15 cellular contexts compared by ENCODE assay signal in genomic region chr22:42844756-42845155, GRCh38. TPM values are rescaled to one million over a fixed set of nuclear protein-coding genes. Genes with fewer than 3 reads are reported as not detected.
DNase-seq lines count a peak whose midpoint lies in the region; ATAC-seq, FAIRE-seq and TF ChIP-seq lines count a peak whose summit lies in the region.
"Had no signal": no experiment of that assay in that cellular context is flagged by ENCODE, and none has a peak within 500 bp of the region (broad histone marks: within the 10 kb centered on the region; RNA-seq: fewer than 3 reads in every experiment).

No MANE protein-coding gene starts in this region.

- no peaks in the 10 kb centered on the region for H3K9me2 ChIP-seq in PC-9 (ENCODE audit: insufficient read depth)

- POLR2A ChIA-PET in PC-9 (lab: Charles Lee; ENCODE audit: unreplicated experiment) = interaction anchor here (0.8 kb wide), 1 partner anchor 723 kb away, joined by 7 read pairs; no protein-coding TSS in a partner anchor
- POLR2A ChIA-PET in activated CD4-positive, alpha-beta T cell treated with anti-CD3 and anti-CD28 coated beads, Interleukin-2, amount 10 ng/mL, durations not matched to agents 7 days and 5 days (lab: Charles Lee) = no interaction called here

- H3K79me2 ChIP-seq in PC-9 (ENCODE audit: low read depth) = peaks cover 13% of the 10 kb centered on the region; the same call in 1 of the 2 replicates

- H3K36me3 Mint-ChIP-seq in activated CD4-positive, alpha-beta T cell treated with anti-CD3 and anti-CD28 coated beads, Interleukin-2, amount 10 ng/mL, durations not matched to agents 7 days and 5 days (ENCODE audit: low read depth) = peaks cover 22% of the 10 kb centered on the region

- peak; percentile 66 for FAIRE-seq in endometrium (lab: Jason Lieb, UNC)
- FAIRE-seq in pancreas (lab: Jason Lieb, UNC) = no peak

- no peak overlapping the region for H3K4me3 ChIP-seq in PC-9
- H3K4me3 ChIP-seq in pancreas = no peak overlapping the region
- H3K4me3 ChIP-seq in left lung = no peak overlapping the region
- H3K4me3 ChIP-seq: BLaER1 treated with 17β-estradiol and CSF1 and Interleukin-3, amounts not matched to agents 10 nM and 100 nM had no signal

- BruUV-seq in PC-9 (replicated peaks; lab: Mats Ljungman, UMichigan) = no TSS peak

- DNase-seq in EL = peak; percentile 90
- DNase-seq in PC-9 = peak in 1 of 2 experiments; percentile 96
- no peak for DNase-seq in pancreas
- DNase-seq in effector CD4-positive, alpha-beta T cell = no peak
- no peak for DNase-seq in left lung
- no peak for DNase-seq in activated CD4-positive, alpha-beta T cell treated with anti-CD3 and anti-CD28 coated beads, Interleukin-2, amount 10 ng/mL, durations not matched to agents 7 days and 5 days
- DNase-seq in DMS53 treated with DMSO at 0.1 percent for 48 hours (lab: John Stamatoyannopoulos, UW; ENCODE audit: unreplicated experiment) = no peak
- DNase-seq: activated CD4-positive, CD25-positive, alpha-beta regulatory T cell treated with anti-CD3 and anti-CD28 coated beads, Interleukin-2, amount 50 U/mL, for 72 hours; activated T-cell treated with anti-CD3 and anti-CD28 coated beads, Interleukin-2, amount 50 U/mL, for 4 hours; erythroblast; GF-D8; stimulated activated CD4-positive, alpha-beta T cell treated with anti-CD3 and anti-CD28 coated beads, Interleukin-2, amount 100 ng/mL, for 48 hours; stimulated activated naive CD4-positive, alpha-beta T cell treated with Interleukin-2 at 50 U/mL for 16 hours had no signal

- 54 to 71% methylated on average over 4 of the region's 4 CpGs for WGBS in pancreas, 2 donors

- TF ChIP-seq CTCF in PC-9 (conservative IDR thresholded peaks at IDR 0.05) = no peak
- TF ChIP-seq CTCF in pancreas (IDR thresholded peaks at IDR 0.05) = no peak
- no peak for TF ChIP-seq CTCF in left lung (IDR thresholded peaks at IDR 0.05)

- H3K27ac ChIP-seq in PC-9 (peak overlapping the region; percentile 65), pancreas (peak overlapping the region in 2 of 4 donors; percentile 2 to 62), left lung (no peak overlapping the region)
- H3K27ac ChIP-seq: BLaER1 treated with 17β-estradiol and CSF1 and Interleukin-3, amounts not matched to agents 10 nM and 100 nM had no signal

- peak overlapping the region; percentile 54 for H3K4me2 ChIP-seq in PC-9
- H3K4me2 ChIP-seq: BLaER1 treated with 17β-estradiol and CSF1 and Interleukin-3, amounts not matched to agents 10 nM and 100 nM had no signal

- no peaks in the 10 kb centered on the region for H4K20me1 ChIP-seq in PC-9 (ENCODE audit: insufficient read depth)

- H3K9me3 ChIP-seq in PC-9 (ENCODE audit: insufficient read depth, low read depth) (no peaks in the 10 kb centered on the region), pancreas (no peaks in the 10 kb centered on the region), left lung (no peaks in the 10 kb centered on the region)
- H3K9me3 ChIP-seq: BLaER1 treated with 17β-estradiol and CSF1 and Interleukin-3, amounts not matched to agents 10 nM and 100 nM had no signal

- no peaks in the 10 kb centered on the region for H3K9me3 Mint-ChIP-seq in activated CD4-positive, alpha-beta T cell treated with anti-CD3 and anti-CD28 coated beads, Interleukin-2, amount 10 ng/mL, durations not matched to agents 7 days and 5 days
- H3K9me3 Mint-ChIP-seq: activated T-cell treated with anti-CD3 and anti-CD28 coated beads, Interleukin-2, amount 50 U/mL, for 4 hours had no signal

- CTCF ChIA-PET in PC-9 (lab: Charles Lee) = no interaction called here
- CTCF ChIA-PET in activated CD4-positive, alpha-beta T cell treated with anti-CD3 and anti-CD28 coated beads, Interleukin-2, amount 10 ng/mL, durations not matched to agents 7 days and 5 days (lab: Charles Lee) = interaction anchor here (0.9 kb wide), 1 partner anchor 9 kb away, joined by 3 read pairs; no protein-coding TSS in a partner anchor

- no peak overlapping the region for H3K4me3 Mint-ChIP-seq in activated CD4-positive, alpha-beta T cell treated with anti-CD3 and anti-CD28 coated beads, Interleukin-2, amount 10 ng/mL, durations not matched to agents 7 days and 5 days
- H3K4me3 Mint-ChIP-seq: activated T-cell treated with anti-CD3 and anti-CD28 coated beads, Interleukin-2, amount 50 U/mL, for 4 hours had no signal

- H3K4me1 Mint-ChIP-seq in activated CD4-positive, alpha-beta T cell treated with anti-CD3 and anti-CD28 coated beads, Interleukin-2, amount 10 ng/mL, durations not matched to agents 7 days and 5 days = peaks cover 28% of the 10 kb centered on the region

- H3K36me3 ChIP-seq in PC-9 (ENCODE audit: low read depth) (peaks cover 11% of the 10 kb centered on the region; the same call in 1 of the 2 replicates), pancreas (peaks cover 0 to 39% (median 26%) of the 10 kb centered on the region in 3 donors), left lung (peaks cover 0 to 66% of the 10 kb centered on the region in 2 donors)

- no peak overlapping the region for H2AFZ ChIP-seq in PC-9

- intact Hi-C loops in PC-9 (cut with micrococcal nuclease; ENCODE audit: unreplicated experiment) = no loop called here
- intact Hi-C loops in pancreas (cut with DNase I) = no loop called here
- intact Hi-C loops in left lung (cut with DNase I) = no loop called here

- H3K27me3 Mint-ChIP-seq in activated CD4-positive, alpha-beta T cell treated with anti-CD3 and anti-CD28 coated beads, Interleukin-2, amount 10 ng/mL, durations not matched to agents 7 days and 5 days = no peaks in the 10 kb centered on the region

- peaks cover 30% of the 10 kb centered on the region for H3K4me1 ChIP-seq in PC-9 (replicated peaks; ENCODE audit: insufficient read depth)
- peaks cover 5 to 16% (median 15%) of the 10 kb centered on the region in 3 donors for H3K4me1 ChIP-seq in pancreas
- no peaks in the 10 kb centered on the region for H3K4me1 ChIP-seq in left lung

- no peak overlapping the region for H3K27ac Mint-ChIP-seq in activated CD4-positive, alpha-beta T cell treated with anti-CD3 and anti-CD28 coated beads, Interleukin-2, amount 10 ng/mL, durations not matched to agents 7 days and 5 days

- H3F3A ChIP-seq in PC-9 (ENCODE audit: insufficient read depth, low read depth) = peaks cover 22% of the 10 kb centered on the region

- no peaks in the 10 kb centered on the region for H3K27me3 ChIP-seq in PC-9 (ENCODE audit: insufficient read depth, low read depth)
- H3K27me3 ChIP-seq in pancreas = no peaks in the 10 kb centered on the region
- no peaks in the 10 kb centered on the region for H3K27me3 ChIP-seq in left lung
- H3K27me3 ChIP-seq: BLaER1 treated with 17β-estradiol and CSF1 and Interleukin-3, amounts not matched to agents 10 nM and 100 nM had no signal

- peak; percentile 26 to 80 (median 42) for ATAC-seq in pancreas
- ATAC-seq in left lung = no peak
- ATAC-seq: activated T-cell treated with anti-CD3 and anti-CD28 coated beads, Interleukin-2, amount 50 U/mL, for 4 hours had no signal

RNA-seq across cellular contexts. Expression of gene ARFGAP3, which starts 12.3 kb away (rescaled TPM):
- total RNA-seq in PC-9 (2021) (26.5 and 29.1 TPM in 2 replicates), pancreas (10 to 100 TPM; 54.8 to 75.3 (median 62.1) TPM), left lung (10 to 100 TPM; 45.3 to 52.8 TPM)
- 10 to 100 TPM; 39.1 to 45.4 TPM for polyA plus RNA-seq in pancreas
- 10 to 100 TPM; 23.9 to 25.5 TPM for total RNA-seq in activated CD4-positive, alpha-beta T cell treated with anti-CD3 and anti-CD28 coated beads, Interleukin-2, amount 10 ng/mL, durations not matched to agents 7 days and 5 days
